Comparison of ENCODE assay signal across 19 cellular contexts in the genomic region with DNA sequence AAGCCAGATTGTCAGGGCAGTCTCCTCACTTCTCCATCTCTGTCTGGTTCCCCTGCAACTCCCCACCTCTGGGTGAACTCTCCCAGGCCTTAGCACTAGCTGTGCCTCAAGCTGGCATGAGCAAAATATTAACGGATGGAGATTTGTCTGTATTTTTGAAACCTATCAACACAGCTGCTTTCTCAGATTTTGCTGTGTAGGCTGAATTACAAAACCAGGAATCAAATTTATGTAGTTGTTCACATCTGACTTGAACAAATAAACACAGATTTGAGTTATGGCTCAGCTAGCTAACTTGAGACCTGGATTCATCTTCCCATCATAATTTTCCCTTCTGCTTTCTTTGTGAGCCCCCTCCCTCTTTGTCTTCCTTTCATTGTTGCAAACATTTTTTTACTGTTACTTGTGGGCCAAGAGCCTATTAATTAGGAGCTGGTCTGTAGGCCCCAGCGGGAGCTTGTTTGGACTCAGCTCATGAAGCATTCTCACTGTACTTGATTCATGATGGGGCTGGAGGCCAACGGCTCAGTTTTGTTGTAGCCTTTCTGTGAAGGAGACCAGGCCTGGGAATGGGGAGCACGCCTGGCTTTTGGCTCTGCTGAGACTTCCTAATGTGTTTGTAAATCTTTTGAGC.
DNase-seq lines count a peak whose midpoint lies in the region; ATAC-seq and TF ChIP-seq lines count a peak whose summit lies in the region.
"Had no signal": no experiment of that assay in that cellular context is flagged by ENCODE, and none has a peak within 500 bp of the region (broad histone marks: within the 10 kb centered on the region; RNA-seq: fewer than 3 reads in every experiment).

No MANE protein-coding gene starts in this region.

- H2AFZ ChIP-seq in GM23338 (peak overlapping the region; percentile 56), smooth muscle cell (ENCODE audit: low read depth) (peak overlapping the region; percentile 62)

- H3K9me3 ChIP-seq in smooth muscle cell (replicated peaks; ENCODE audit: low read depth): no peaks in the 10 kb centered on the region
- H3K9me3 ChIP-seq in colonic mucosa: no peaks in the 10 kb centered on the region

- no peak for ATAC-seq in GM23338
- ATAC-seq: foreskin keratinocyte had no signal

- H3K18ac ChIP-seq in mesendoderm (ENCODE audit: low read length): no peak overlapping the region

- no peak overlapping the region for H3K27ac Mint-ChIP-seq in GM23338
- no peak overlapping the region for H3K27ac Mint-ChIP-seq in activated T-helper 2 cell treated with anti-CD3 and anti-CD28 coated beads, Interferon-gamma antibody, Interleukin-2, Interleukin-4, amounts not matched to agents 10 μg/mL and 5 μg/mL and 100 μg/mL, durations not matched to agents 14 hours and 24 hours and 36 hours
- H3K27ac Mint-ChIP-seq: B cell had no signal

- H2BK15ac ChIP-seq in mesendoderm (replicated peaks; ENCODE audit: low read depth): no peak overlapping the region

- H4K20me1 ChIP-seq in GM23338 (replicated peaks; ENCODE audit: insufficient read depth) (no peaks in the 10 kb centered on the region), smooth muscle cell (ENCODE audit: low read depth) (no peaks in the 10 kb centered on the region)

- no peaks in the 10 kb centered on the region for H3K79me2 ChIP-seq in GM23338 (replicated peaks; ENCODE audit: insufficient read depth)
- no peaks in the 10 kb centered on the region for H3K79me2 ChIP-seq in mesendoderm (ENCODE audit: control insufficient read depth, insufficient read depth, low read length)
- H3K79me2 ChIP-seq in smooth muscle cell (ENCODE audit: low read depth): no peaks in the 10 kb centered on the region

- no peaks in the 10 kb centered on the region for H3K79me1 ChIP-seq in mesendoderm (ENCODE audit: low read length)

- no peaks in the 10 kb centered on the region for H3K36me3 Mint-ChIP-seq in GM23338 (ENCODE audit: low read depth)
- H3K36me3 Mint-ChIP-seq in activated T-helper 2 cell treated with anti-CD3 and anti-CD28 coated beads, Interferon-gamma antibody, Interleukin-2, Interleukin-4, amounts not matched to agents 10 μg/mL and 5 μg/mL and 100 μg/mL, durations not matched to agents 14 hours and 24 hours and 36 hours (ENCODE audit: low read depth): no peaks in the 10 kb centered on the region

- in situ Hi-C loops in astrocyte of the spinal cord (cut with HindIII; ENCODE audit: low sequenced_read_pairs): no loop called here

- H3K27ac ChIP-seq in GM23338 (ENCODE audit: low read depth): no peak overlapping the region
- H3K27ac ChIP-seq in mesendoderm (ENCODE audit: low read depth, low read length): no peak overlapping the region
- no peak overlapping the region for H3K27ac ChIP-seq in smooth muscle cell (ENCODE audit: low read depth)
- no peak overlapping the region for H3K27ac ChIP-seq in colonic mucosa
- H3K27ac ChIP-seq: foreskin keratinocyte, tibial nerve had no signal

- no peaks in the 10 kb centered on the region for H3K9me3 Mint-ChIP-seq in GM23338
- H3K9me3 Mint-ChIP-seq in activated T-helper 2 cell treated with anti-CD3 and anti-CD28 coated beads, Interferon-gamma antibody, Interleukin-2, Interleukin-4, amounts not matched to agents 10 μg/mL and 5 μg/mL and 100 μg/mL, durations not matched to agents 14 hours and 24 hours and 36 hours: no peaks in the 10 kb centered on the region

- H3K23ac ChIP-seq in mesendoderm (ENCODE audit: low read length): peak overlapping the region; percentile 19

- H3K36me3 ChIP-seq in GM23338 (ENCODE audit: insufficient read depth) (peaks cover 6% of the 10 kb centered on the region; the same call in 1 of the 2 replicates), mesendoderm (ENCODE audit: control insufficient read depth, insufficient read depth, low read length) (no peaks in the 10 kb centered on the region), smooth muscle cell (ENCODE audit: low read depth) (no peaks in the 10 kb centered on the region), colonic mucosa (no peaks in the 10 kb centered on the region)
- H3K36me3 ChIP-seq: tibial nerve had no signal

- no peaks in the 10 kb centered on the region for H3K4me1 ChIP-seq in GM23338 (ENCODE audit: insufficient read depth)
- no peaks in the 10 kb centered on the region for H3K4me1 ChIP-seq in mesendoderm (ENCODE audit: control insufficient read depth, low read depth, low read length)
- no peaks in the 10 kb centered on the region for H3K4me1 ChIP-seq in smooth muscle cell (ENCODE audit: low read depth)
- H3K4me1 ChIP-seq in colonic mucosa: no peaks in the 10 kb centered on the region
- H3K4me1 ChIP-seq: foreskin keratinocyte, tibial nerve had no signal

- H3K4me2 ChIP-seq in GM23338: no peak overlapping the region
- H3K4me2 ChIP-seq in mesendoderm (ENCODE audit: low read length): no peak overlapping the region
- no peak overlapping the region for H3K4me2 ChIP-seq in smooth muscle cell

- peak overlapping the region; percentile 37 for H3K4ac ChIP-seq in mesendoderm (ENCODE audit: low read depth, low read length)

- DNase-seq in GM23338 (ENCODE audit: low spot score): no peak
- DNase-seq in astrocyte of the spinal cord (ENCODE audit: low read depth, low spot score): peak; percentile 23
- no peak for DNase-seq in mesendoderm
- no peak for DNase-seq in smooth muscle cell (lab: John Stamatoyannopoulos, UW; ENCODE audit: unreplicated experiment)
- no peak for DNase-seq in activated T-helper 2 cell treated with anti-CD3 and anti-CD28 coated beads, Interferon-gamma antibody, Interleukin-2, Interleukin-4, amounts not matched to agents 10 μg/mL and 5 μg/mL and 100 μg/mL, durations not matched to agents 14 hours and 24 hours and 36 hours (ENCODE audit: low spot score)
- no peak for DNase-seq in colonic mucosa
- DNase-seq in D341Med (ENCODE audit: low spot score): no peak
- no peak for DNase-seq in SK-N-DZ (ENCODE audit: low spot score)
- DNase-seq: activated CD4-positive, alpha-beta T cell treated with anti-CD3 and anti-CD28 coated beads for 4 hours; activated gamma-delta T cell treated with Interleukin-2 at 50 U/mL for 16 hours; COR-L47; cortex of kidney; foreskin keratinocyte; kidney glomerular epithelial cell; NCI-H1436; SHP77; stimulated activated naive CD4-positive, alpha-beta T cell treated with Interleukin-2 at 50 U/mL for 16 hours had no signal

- no peaks in the 10 kb centered on the region for H3K27me3 Mint-ChIP-seq in GM23338 (ENCODE audit: insufficient read depth, low read depth, poor library complexity)
- H3K27me3 Mint-ChIP-seq in activated T-helper 2 cell treated with anti-CD3 and anti-CD28 coated beads, Interferon-gamma antibody, Interleukin-2, Interleukin-4, amounts not matched to agents 10 μg/mL and 5 μg/mL and 100 μg/mL, durations not matched to agents 14 hours and 24 hours and 36 hours (ENCODE audit: low read depth): no peaks in the 10 kb centered on the region
- H3K27me3 Mint-ChIP-seq: B cell had no signal

- H3K9ac ChIP-seq in mesendoderm (ENCODE audit: low read length) (no peak overlapping the region), smooth muscle cell (ENCODE audit: low read depth) (no peak overlapping the region), colonic mucosa (ENCODE audit: low read depth in 2 of 2, low read length in 2 of 2) (no peak overlapping the region)

- no peak overlapping the region for H2BK5ac ChIP-seq in mesendoderm (ENCODE audit: low read length)

- H2BK120ac ChIP-seq in mesendoderm (ENCODE audit: low read depth, low read length): no peak overlapping the region

- TF ChIP-seq CTCF in GM23338 (conservative IDR thresholded peaks at IDR 0.05; ENCODE audit: low read depth in 2 of 2) (no peak), astrocyte of the spinal cord (IDR thresholded peaks at IDR 0.05; ENCODE audit: low read depth, low read length) (no peak), smooth muscle cell (IDR thresholded peaks at IDR 0.05; ENCODE audit: borderline replicate concordance, insufficient read depth, poor library complexity, severe bottlenecking) (no peak), colonic mucosa (IDR thresholded peaks at IDR 0.05) (no peak)

- H3K27me3 ChIP-seq in GM23338 (ENCODE audit: insufficient read depth) (no peaks in the 10 kb centered on the region), mesendoderm (ENCODE audit: insufficient read depth, low read length, poor library complexity) (no peaks in the 10 kb centered on the region), smooth muscle cell (ENCODE audit: low read depth) (no peaks in the 10 kb centered on the region), colonic mucosa (no peaks in the 10 kb centered on the region)
- H3K27me3 ChIP-seq: tibial nerve had no signal

- H3K56ac ChIP-seq in mesendoderm (ENCODE audit: low read length): no peak overlapping the region

- no peak overlapping the region for H2AK5ac ChIP-seq in mesendoderm (ENCODE audit: low read length)

- H3K4me1 Mint-ChIP-seq in GM23338: no peaks in the 10 kb centered on the region
- no peaks in the 10 kb centered on the region for H3K4me1 Mint-ChIP-seq in activated T-helper 2 cell treated with anti-CD3 and anti-CD28 coated beads, Interferon-gamma antibody, Interleukin-2, Interleukin-4, amounts not matched to agents 10 μg/mL and 5 μg/mL and 100 μg/mL, durations not matched to agents 14 hours and 24 hours and 36 hours (ENCODE audit: low read depth)
- H3K4me1 Mint-ChIP-seq: B cell had no signal

- intact Hi-C loops in activated T-helper 2 cell treated with anti-CD3 and anti-CD28 coated beads, Interferon-gamma antibody, Interleukin-2, Interleukin-4, amounts not matched to agents 10 μg/mL and 5 μg/mL and 100 μg/mL, durations not matched to agents 14 hours and 24 hours and 36 hours (cut with micrococcal nuclease): no loop called here
- intact Hi-C loops in colonic mucosa (cut with DNase I): no loop called here

- no peaks in the 10 kb centered on the region for H3F3A ChIP-seq in GM23338 (replicated peaks; ENCODE audit: low read depth)
- H3F3A ChIP-seq in smooth muscle cell (ENCODE audit: low read depth): no peaks in the 10 kb centered on the region

- no peak overlapping the region for H4K5ac ChIP-seq in mesendoderm (ENCODE audit: low read length)

- no peak overlapping the region for H3K4me3 Mint-ChIP-seq in GM23338
- H3K4me3 Mint-ChIP-seq in activated T-helper 2 cell treated with anti-CD3 and anti-CD28 coated beads, Interferon-gamma antibody, Interleukin-2, Interleukin-4, amounts not matched to agents 10 μg/mL and 5 μg/mL and 100 μg/mL, durations not matched to agents 14 hours and 24 hours and 36 hours (ENCODE audit: low read depth): no peak overlapping the region
- H3K4me3 Mint-ChIP-seq: B cell had no signal

- WGBS in mesendoderm (ENCODE audit: extremely low coverage, insufficient coverage, low lambda C conversion rate): no CpG with 5 or more reads among the region's 4 CpGs
- 45% methylated on average over 4 of the region's 4 CpGs for WGBS in smooth muscle cell (ENCODE audit: low lambda C conversion rate)

- H4K8ac ChIP-seq in mesendoderm (ENCODE audit: low read depth, low read length): peak overlapping the region; percentile 7

- no peak overlapping the region for H3K4me3 ChIP-seq in GM23338
- H3K4me3 ChIP-seq in astrocyte of the spinal cord (ENCODE audit: low read depth, low read length): no peak overlapping the region
- no peak overlapping the region for H3K4me3 ChIP-seq in mesendoderm (ENCODE audit: low read length)
- H3K4me3 ChIP-seq in smooth muscle cell: no peak overlapping the region
- no peak overlapping the region for H3K4me3 ChIP-seq in colonic mucosa
- H3K4me3 ChIP-seq: tibial nerve had no signal

- H3K9me2 ChIP-seq in GM23338 (ENCODE audit: insufficient read depth): no peaks in the 10 kb centered on the region

TF ChIP-seq in GM23338, 12 proteins besides CTCF, POLR2A, EP300 and RAD21 (continues in another document):
- no peak for TF ChIP-seq POLR2AphosphoS5 (IDR thresholded peaks at IDR 0.05; ENCODE audit: low read depth)
